1 cellular context compared by ENCODE assay signal in the genomic region with DNA sequence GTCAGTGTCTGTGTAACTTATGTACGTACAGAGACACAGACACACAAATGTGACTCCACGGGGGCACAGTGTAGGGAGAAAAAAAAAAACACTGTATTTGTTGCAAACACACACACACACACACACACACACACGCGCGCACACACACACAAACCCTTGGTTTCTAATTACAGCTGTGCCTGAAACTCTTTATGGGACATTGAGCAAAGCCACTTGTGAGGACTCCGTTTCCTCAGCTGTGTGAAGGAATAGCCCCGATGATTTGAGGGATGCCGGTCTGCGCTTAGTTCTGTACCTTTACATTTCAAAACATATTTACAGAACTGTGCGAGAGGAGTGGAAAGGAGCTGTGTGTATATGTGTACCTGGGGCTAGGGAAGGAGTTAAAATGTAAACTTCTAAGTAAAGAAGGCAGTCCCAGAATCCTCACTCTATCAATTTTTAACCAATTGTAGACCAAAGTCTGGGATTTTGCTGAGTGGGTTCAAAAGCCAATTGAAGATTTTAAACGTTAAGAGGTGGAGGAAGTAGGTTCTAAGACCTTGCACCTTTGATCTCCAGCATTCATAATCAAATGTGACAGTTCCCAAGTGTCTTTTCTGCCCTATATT.
TF ChIP-seq lines count a peak whose summit lies in the region.

No MANE protein-coding gene starts in this region.

TF ChIP-seq in HepG2, 621 proteins besides CTCF, POLR2A, EP300 and RAD21 (continued from another document):
- peak; percentile 28; the same call in 1 of the 2 replicates for TF ChIP-seq SOX13 (IDR thresholded peaks at IDR 0.05)
- TF ChIP-seq SOX13 (CRISPR knock-in tag; conservative IDR thresholded peaks at IDR 0.05 in 1 of 2, IDR thresholded peaks at IDR 0.05 in 1 of 2): peak in 1 of 2 experiments; percentile 57; a peak in 1 of 4 replicates
- TF ChIP-seq, protein P1, sequence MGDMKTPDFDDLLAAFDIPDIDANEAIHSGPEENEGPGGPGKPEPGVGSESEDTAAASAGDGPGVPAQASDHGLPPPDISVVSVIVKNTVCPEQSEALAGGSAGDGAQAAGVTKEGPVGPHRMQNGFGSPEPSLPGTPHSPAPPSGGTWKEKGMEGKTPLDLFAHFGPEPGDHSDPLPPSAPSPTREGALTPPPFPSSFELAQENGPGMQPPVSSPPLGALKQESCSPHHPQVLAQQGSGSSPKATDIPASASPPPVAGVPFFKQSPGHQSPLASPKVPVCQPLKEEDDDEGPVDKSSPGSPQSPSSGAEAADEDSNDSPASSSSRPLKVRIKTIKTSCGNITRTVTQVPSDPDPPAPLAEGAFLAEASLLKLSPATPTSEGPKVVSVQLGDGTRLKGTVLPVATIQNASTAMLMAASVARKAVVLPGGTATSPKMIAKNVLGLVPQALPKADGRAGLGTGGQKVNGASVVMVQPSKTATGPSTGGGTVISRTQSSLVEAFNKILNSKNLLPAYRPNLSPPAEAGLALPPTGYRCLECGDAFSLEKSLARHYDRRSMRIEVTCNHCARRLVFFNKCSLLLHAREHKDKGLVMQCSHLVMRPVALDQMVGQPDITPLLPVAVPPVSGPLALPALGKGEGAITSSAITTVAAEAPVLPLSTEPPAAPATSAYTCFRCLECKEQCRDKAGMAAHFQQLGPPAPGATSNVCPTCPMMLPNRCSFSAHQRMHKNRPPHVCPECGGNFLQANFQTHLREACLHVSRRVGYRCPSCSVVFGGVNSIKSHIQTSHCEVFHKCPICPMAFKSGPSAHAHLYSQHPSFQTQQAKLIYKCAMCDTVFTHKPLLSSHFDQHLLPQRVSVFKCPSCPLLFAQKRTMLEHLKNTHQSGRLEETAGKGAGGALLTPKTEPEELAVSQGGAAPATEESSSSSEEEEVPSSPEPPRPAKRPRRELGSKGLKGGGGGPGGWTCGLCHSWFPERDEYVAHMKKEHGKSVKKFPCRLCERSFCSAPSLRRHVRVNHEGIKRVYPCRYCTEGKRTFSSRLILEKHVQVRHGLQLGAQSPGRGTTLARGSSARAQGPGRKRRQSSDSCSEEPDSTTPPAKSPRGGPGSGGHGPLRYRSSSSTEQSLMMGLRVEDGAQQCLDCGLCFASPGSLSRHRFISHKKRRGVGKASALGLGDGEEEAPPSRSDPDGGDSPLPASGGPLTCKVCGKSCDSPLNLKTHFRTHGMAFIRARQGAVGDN (CRISPR knock-in tag; IDR thresholded peaks at IDR 0.05): no peak
- peak; percentile 86 for TF ChIP-seq SALL2 (CRISPR knock-in tag; IDR thresholded peaks at IDR 0.05)
- TF ChIP-seq ZC3H4 (CRISPR knock-in tag; IDR thresholded peaks at IDR 0.05; ENCODE audit: borderline replicate concordance): 0 out of 2 replicates have a peak, but pooled peaks have one; percentile 27
- TF ChIP-seq SP2 (CRISPR knock-in tag; IDR thresholded peaks at IDR 0.05): no peak
- TF ChIP-seq RELA (CRISPR knock-in tag; IDR thresholded peaks at IDR 0.05): no peak
- TF ChIP-seq MIER3 (CRISPR knock-in tag; IDR thresholded peaks at IDR 0.05; ENCODE audit: borderline replicate concordance): peak; percentile 58; the same call in 1 of the 2 replicates
- no peak for TF ChIP-seq MAZ (IDR thresholded peaks at IDR 0.05; ENCODE audit: borderline replicate concordance, low read depth, low read length)
- TF ChIP-seq MAZ (CRISPR knock-in tag; IDR thresholded peaks at IDR 0.05; ENCODE audit: low read depth): peak; percentile 16; the same call in 1 of the 2 replicates
- TF ChIP-seq ZNF552 (CRISPR knock-in tag; IDR thresholded peaks at IDR 0.05; ENCODE audit: borderline replicate concordance): no peak
- no peak for TF ChIP-seq ZNF510 (CRISPR knock-in tag; IDR thresholded peaks at IDR 0.05; ENCODE audit: low read depth)
- TF ChIP-seq, protein P2, sequence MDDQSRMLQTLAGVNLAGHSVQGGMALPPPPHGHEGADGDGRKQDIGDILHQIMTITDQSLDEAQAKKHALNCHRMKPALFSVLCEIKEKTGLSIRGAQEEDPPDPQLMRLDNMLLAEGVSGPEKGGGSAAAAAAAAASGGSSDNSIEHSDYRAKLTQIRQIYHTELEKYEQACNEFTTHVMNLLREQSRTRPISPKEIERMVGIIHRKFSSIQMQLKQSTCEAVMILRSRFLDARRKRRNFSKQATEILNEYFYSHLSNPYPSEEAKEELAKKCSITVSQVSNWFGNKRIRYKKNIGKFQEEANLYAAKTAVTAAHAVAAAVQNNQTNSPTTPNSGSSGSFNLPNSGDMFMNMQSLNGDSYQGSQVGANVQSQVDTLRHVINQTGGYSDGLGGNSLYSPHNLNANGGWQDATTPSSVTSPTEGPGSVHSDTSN (CRISPR knock-in tag; IDR thresholded peaks at IDR 0.05; ENCODE audit: borderline replicate concordance): no peak
- no peak for TF ChIP-seq ZNF674 (CRISPR knock-in tag; IDR thresholded peaks at IDR 0.05; ENCODE audit: low read depth)
- no peak for TF ChIP-seq MTF2 (CRISPR knock-in tag; IDR thresholded peaks at IDR 0.05; ENCODE audit: borderline replicate concordance)
- no peak for TF ChIP-seq MLLT10 (CRISPR knock-in tag; IDR thresholded peaks at IDR 0.05)
- TF ChIP-seq EHMT2 (IDR thresholded peaks at IDR 0.05; ENCODE audit: borderline replicate concordance, low read depth, low read length): no peak
- TF ChIP-seq ZNF234 (CRISPR knock-in tag; conservative IDR thresholded peaks at IDR 0.05): no peak
- TF ChIP-seq, protein P3, sequence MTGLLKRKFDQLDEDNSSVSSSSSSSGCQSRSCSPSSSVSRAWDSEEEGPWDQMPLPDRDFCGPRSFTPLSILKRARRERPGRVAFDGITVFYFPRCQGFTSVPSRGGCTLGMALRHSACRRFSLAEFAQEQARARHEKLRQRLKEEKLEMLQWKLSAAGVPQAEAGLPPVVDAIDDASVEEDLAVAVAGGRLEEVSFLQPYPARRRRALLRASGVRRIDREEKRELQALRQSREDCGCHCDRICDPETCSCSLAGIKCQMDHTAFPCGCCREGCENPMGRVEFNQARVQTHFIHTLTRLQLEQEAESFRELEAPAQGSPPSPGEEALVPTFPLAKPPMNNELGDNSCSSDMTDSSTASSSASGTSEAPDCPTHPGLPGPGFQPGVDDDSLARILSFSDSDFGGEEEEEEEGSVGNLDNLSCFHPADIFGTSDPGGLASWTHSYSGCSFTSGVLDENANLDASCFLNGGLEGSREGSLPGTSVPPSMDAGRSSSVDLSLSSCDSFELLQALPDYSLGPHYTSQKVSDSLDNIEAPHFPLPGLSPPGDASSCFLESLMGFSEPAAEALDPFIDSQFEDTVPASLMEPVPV (CRISPR knock-in tag; IDR thresholded peaks at IDR 0.05): no peak
- TF ChIP-seq, protein P4, sequence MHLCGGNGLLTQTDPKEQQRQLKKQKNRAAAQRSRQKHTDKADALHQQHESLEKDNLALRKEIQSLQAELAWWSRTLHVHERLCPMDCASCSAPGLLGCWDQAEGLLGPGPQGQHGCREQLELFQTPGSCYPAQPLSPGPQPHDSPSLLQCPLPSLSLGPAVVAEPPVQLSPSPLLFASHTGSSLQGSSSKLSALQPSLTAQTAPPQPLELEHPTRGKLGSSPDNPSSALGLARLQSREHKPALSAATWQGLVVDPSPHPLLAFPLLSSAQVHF (CRISPR knock-in tag; IDR thresholded peaks at IDR 0.05): no peak
- TF ChIP-seq ZNF878 (CRISPR knock-in tag; IDR thresholded peaks at IDR 0.05): no peak
- TF ChIP-seq, protein P5, sequence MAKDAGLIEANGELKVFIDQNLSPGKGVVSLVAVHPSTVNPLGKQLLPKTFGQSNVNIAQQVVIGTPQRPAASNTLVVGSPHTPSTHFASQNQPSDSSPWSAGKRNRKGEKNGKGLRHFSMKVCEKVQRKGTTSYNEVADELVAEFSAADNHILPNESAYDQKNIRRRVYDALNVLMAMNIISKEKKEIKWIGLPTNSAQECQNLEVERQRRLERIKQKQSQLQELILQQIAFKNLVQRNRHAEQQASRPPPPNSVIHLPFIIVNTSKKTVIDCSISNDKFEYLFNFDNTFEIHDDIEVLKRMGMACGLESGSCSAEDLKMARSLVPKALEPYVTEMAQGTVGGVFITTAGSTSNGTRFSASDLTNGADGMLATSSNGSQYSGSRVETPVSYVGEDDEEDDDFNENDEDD (CRISPR knock-in tag; IDR thresholded peaks at IDR 0.05; ENCODE audit: borderline replicate concordance): no peak
- TF ChIP-seq YEATS2 (CRISPR knock-in tag; IDR thresholded peaks at IDR 0.05; ENCODE audit: borderline replicate concordance): no peak
- TF ChIP-seq NAIF1 (CRISPR knock-in tag; IDR thresholded peaks at IDR 0.05; ENCODE audit: borderline replicate concordance): peak; percentile 55; the same call in 1 of the 2 replicates
- 0 out of 2 replicates have a peak, but pooled peaks have one; percentile 60 for TF ChIP-seq ZNF33B (CRISPR knock-in tag; IDR thresholded peaks at IDR 0.05)
- TF ChIP-seq, protein P6, sequence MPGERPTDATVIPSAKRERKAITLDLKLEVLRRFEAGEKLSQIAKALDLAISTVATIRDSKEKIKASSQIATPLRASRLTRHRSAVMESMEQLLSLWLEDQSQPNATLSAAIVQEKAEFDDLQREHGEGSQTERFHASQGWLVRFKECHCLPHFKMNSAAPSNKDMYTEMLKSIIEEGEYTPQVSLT (CRISPR knock-in tag; IDR thresholded peaks at IDR 0.05; ENCODE audit: borderline replicate concordance, low read depth): no peak
